ENCODE assay signal across 7 cellular contexts in the genomic region with DNA sequence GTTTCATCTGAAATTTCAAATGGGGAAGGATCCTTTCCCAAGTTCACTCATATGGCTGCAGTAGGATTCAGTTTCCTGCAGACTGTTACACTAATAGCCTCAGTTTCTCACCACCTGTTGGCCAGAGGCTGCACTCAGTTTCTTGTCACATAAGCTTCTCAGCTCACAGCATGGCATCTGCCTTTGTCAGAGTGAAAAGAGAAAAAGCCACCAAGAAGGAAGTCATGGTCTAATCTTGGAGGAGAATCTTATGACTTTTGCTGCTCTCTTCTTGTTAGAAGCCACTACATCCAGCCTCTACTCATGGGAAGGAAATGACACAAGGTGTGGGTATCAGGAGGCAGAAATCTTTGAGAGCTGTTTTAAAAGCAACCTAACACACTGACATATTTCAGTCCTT. TPM values are rescaled to one million over a fixed set of nuclear protein-coding genes. Genes with fewer than 3 reads are reported as not detected.
DNase-seq lines count a peak whose midpoint lies in the region; ATAC-seq, FAIRE-seq and TF ChIP-seq lines count a peak whose summit lies in the region.

No MANE protein-coding gene starts in this region.

- no peak for FAIRE-seq in D721Med (lab: Jason Lieb, UNC)

- no peaks in the 10 kb centered on the region for H3K4me1 ChIP-seq in mucosa of descending colon (ENCODE audit: low read depth)

- intact Hi-C loops in mucosa of descending colon (cut with DNase I, micrococcal nuclease), result no loop called here

- peak; percentile 81 for DNase-seq in KG1 (lab: John Stamatoyannopoulos, UW)
- DNase-seq in mucosa of descending colon, result no peak
- DNase-seq in activated effector memory CD4-positive, alpha-beta T cell treated with Interleukin-2 at 50 U/mL for 16 hours, result no peak
- no peak for DNase-seq in D721Med (ENCODE audit: insufficient read length, low spot score)
- DNase-seq in DMS 273 (lab: John Stamatoyannopoulos, UW; ENCODE audit: unreplicated experiment), result no peak

- ATAC-seq in GM18870 (IDR thresholded peaks at IDR 0.05; ENCODE audit: unreplicated experiment) (peak; percentile 57), GM21786 (IDR thresholded peaks at IDR 0.05; ENCODE audit: unreplicated experiment) (peak; percentile 68), mucosa of descending colon (peak; percentile 49)

- no peak for TF ChIP-seq CTCF in mucosa of descending colon (IDR thresholded peaks at IDR 0.05)
- no peak for TF ChIP-seq CTCF in D721Med (IDR thresholded peaks at IDR 0.05; ENCODE audit: insufficient read depth, missing control alignments)

- H3K4me3 ChIP-seq in mucosa of descending colon, result no peak overlapping the region

- H3K36me3 ChIP-seq in mucosa of descending colon (ENCODE audit: low read depth), result no peaks in the 10 kb centered on the region

- H3K9me3 ChIP-seq in mucosa of descending colon, result no peaks in the 10 kb centered on the region

RNA-seq across cellular contexts. Expression of a gene that starts 39.4 kb away (rescaled TPM):
- 100 to 1,000 TPM; 124 to 176 (median 147) TPM for total RNA-seq in mucosa of descending colon
